Comparison of ENCODE assay signal across 32 cellular contexts in the genomic region with DNA sequence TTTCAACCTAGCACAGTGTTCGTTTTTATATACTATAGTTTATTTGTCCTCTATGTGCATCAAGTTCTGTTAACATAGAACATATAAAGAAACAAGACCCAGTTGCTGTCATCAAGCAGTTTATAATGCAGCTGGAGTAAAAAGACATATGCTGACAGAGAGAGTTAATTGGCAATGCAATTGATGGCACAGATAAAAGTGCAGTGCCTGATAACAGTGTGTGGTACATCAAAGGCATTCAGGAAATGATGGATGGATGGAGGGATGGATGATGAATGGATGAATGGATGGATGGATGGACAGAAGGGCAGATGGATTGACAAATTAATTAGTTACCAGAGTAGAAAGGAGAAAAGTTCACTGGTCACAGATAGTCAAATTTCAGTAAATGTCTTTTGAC.
"Had no signal": no experiment of that assay in that cellular context is flagged by ENCODE, and none has a peak within 500 bp of the region (broad histone marks: within the 10 kb centered on the region; RNA-seq: fewer than 3 reads in every experiment).

No MANE protein-coding gene starts in this region.

- DNase-seq: activated B cell treated with CpG ODN at 0.5 μM for 24 hours; activated CD4-positive, alpha-beta memory T cell treated with anti-CD3 and anti-CD28 coated beads for 36 hours; activated CD4-positive, alpha-beta T cell treated with anti-CD3 and anti-CD28 coated beads for 4 hours; activated CD4-positive, alpha-beta T cell treated with anti-CD3 and anti-CD28 coated beads, Interleukin-2, amount 10 ng/mL, durations not matched to agents 24 days and 14 days; activated CD4-positive, alpha-beta T cell treated with anti-CD3 and anti-CD28 coated beads, Interleukin-2, amount 50 U/mL, for 1 hour; activated CD4-positive, alpha-beta T cell treated with anti-CD3 and anti-CD28 coated beads, Interleukin-2, amount 50 U/mL, for 4 hours; activated CD4-positive, CD25-positive, alpha-beta regulatory T cell treated with anti-CD3 and anti-CD28 coated beads, Interleukin-2, amount 50 U/mL, for 72 hours; activated CD8-positive, alpha-beta memory T cell treated with anti-CD3 and anti-CD28 coated beads, Interleukin-2, amount 50 U/mL, for 4 hours; activated CD8-positive, alpha-beta T cell treated with anti-CD3 and anti-CD28 coated beads for 36 hours; activated effector memory CD4-positive, alpha-beta T cell treated with anti-CD3 and anti-CD28 coated beads, Interleukin-2, amount 50 U/mL, for 16 hours; activated gamma-delta T cell treated with Interleukin-2 at 50 U/mL for 16 hours; activated naive CD4-positive, alpha-beta T cell; activated naive CD4-positive, alpha-beta T cell treated with anti-CD3 and anti-CD28 coated beads for 36 hours; activated naive CD4-positive, alpha-beta T cell treated with anti-CD3 and anti-CD28 coated beads, Interleukin-2, amount 50 U/mL, for 16 hours; activated naive CD8-positive, alpha-beta T cell treated with anti-CD3 and anti-CD28 coated beads for 36 hours; activated T-cell treated with anti-CD3 and anti-CD28 coated beads for 4 hours; activated T-cell treated with anti-CD3 and anti-CD28 coated beads, Interleukin-2, amount 50 U/mL, for 1 hour; activated T-cell treated with anti-CD3 and anti-CD28 coated beads, Interleukin-2, amount 50 U/mL, for 4 hours; activated T-cell treated with anti-CD3 and anti-CD28 coated beads, Interleukin-2, amount 50 U/mL, for 72 hours; adrenal gland; amniotic stem cell; aorta; body of pancreas; brain microvascular endothelial cell; central memory CD4-positive, alpha-beta T cell; T-helper 1 cell; T-helper 2 cell; T-helper 9 cell had no signal

- FAIRE-seq: astrocyte, TTC549 had no signal

- ATAC-seq: activated CD8-positive, alpha-beta T cell treated with anti-CD3 and anti-CD28 coated beads for 36 hours; activated naive CD4-positive, alpha-beta T cell treated with anti-CD3 and anti-CD28 coated beads, Interleukin-2, amount 50 U/mL, for 72 hours; activated T-cell treated with anti-CD3 and anti-CD28 coated beads, Interleukin-2, amount 50 U/mL, for 4 hours; activated T-cell treated with anti-CD3 and anti-CD28 coated beads, Interleukin-2, amount 50 U/mL, for 72 hours; activated T-helper 17 cell treated with anti-CD3 and anti-CD28 coated beads, Interleukin-2, amount 50 U/mL, for 72 hours; body of pancreas had no signal
